ENCODE assay signal across 14 cellular contexts in genomic region chr2:47833516-47833968, GRCh38. TPM values are rescaled to one million over a fixed set of nuclear protein-coding genes. Genes with fewer than 3 reads are reported as not detected.
A peak's percentile ranks its signal among the peaks of the same experiment; 100 is the strongest.
DNase-seq lines count a peak whose midpoint lies in the region; ATAC-seq and TF ChIP-seq lines count a peak whose summit lies in the region.
"Had no signal": no experiment of that assay in that cellular context is flagged by ENCODE, and none has a peak within 500 bp of the region (broad histone marks: within the 10 kb centered on the region; RNA-seq: fewer than 3 reads in every experiment).

No MANE protein-coding gene starts in this region.

- intact Hi-C loops in activated B cell treated with CpG ODN at 0.5 μM for 24 hours (cut with micrococcal nuclease), result loop anchor here (2.0 kb wide), 1 partner anchor 73 kb away; the partner anchor contains the start of gene FBXO11

- no peak overlapping the region for H3K4me3 Mint-ChIP-seq in activated B cell treated with CpG ODN at 0.5 μM for 24 hours
- H3K4me3 Mint-ChIP-seq in activated naive CD8-positive, alpha-beta T cell treated with anti-CD3 and anti-CD28 coated beads for 36 hours, result no peak overlapping the region
- H3K4me3 Mint-ChIP-seq in CD8-positive, alpha-beta memory T cell, result no peak overlapping the region
- H3K4me3 Mint-ChIP-seq: nephron progenitor cell had no signal

- peaks cover 70% of the 10 kb centered on the region for H3K36me3 Mint-ChIP-seq in activated B cell treated with CpG ODN at 0.5 μM for 24 hours (ENCODE audit: low read depth)
- peaks cover 28% of the 10 kb centered on the region for H3K36me3 Mint-ChIP-seq in activated naive CD8-positive, alpha-beta T cell treated with anti-CD3 and anti-CD28 coated beads for 36 hours
- H3K36me3 Mint-ChIP-seq in CD8-positive, alpha-beta memory T cell, result peaks cover 8 to 77% (median 10%) of the 10 kb centered on the region in 3 donors

- DNase-seq in activated B cell treated with CpG ODN at 0.5 μM for 24 hours (no peak), GM03348 (ENCODE audit: low spot score) (no peak)
- DNase-seq in activated naive CD8-positive, alpha-beta T cell treated with anti-CD3 and anti-CD28 coated beads for 36 hours, result no peak
- DNase-seq in CD8-positive, alpha-beta memory T cell, result no peak
- DNase-seq in activated CD8-positive, alpha-beta memory T cell treated with anti-CD3 and anti-CD28 coated beads, Interleukin-2, amount 50 U/mL, for 48 hours, result no peak
- DNase-seq: anterior cingulate cortex; effector memory CD4-positive, alpha-beta T cell; left lung; nephron progenitor cell; uterus had no signal

- peak; percentile 89 for ATAC-seq in GM18861 (IDR thresholded peaks at IDR 0.05; ENCODE audit: unreplicated experiment)
- ATAC-seq in GM21528 (IDR thresholded peaks at IDR 0.05; ENCODE audit: low FRiP score, unreplicated experiment), result peak; percentile 73
- ATAC-seq in HG03095 (IDR thresholded peaks at IDR 0.05; ENCODE audit: unreplicated experiment), result peak; percentile 81
- ATAC-seq in activated B cell treated with CpG ODN at 0.5 μM for 24 hours (ENCODE audit: low read depth), result peak; percentile 18
- ATAC-seq: left lung had no signal

- H3K9me3 ChIP-seq in CD8-positive, alpha-beta memory T cell (ENCODE audit: low read length), result no peaks in the 10 kb centered on the region
- H3K9me3 ChIP-seq: left lung, uterus had no signal

- H3K27me3 ChIP-seq in CD8-positive, alpha-beta memory T cell (ENCODE audit: insufficient read depth, low read length, poor library complexity, severe bottlenecking), result no peaks in the 10 kb centered on the region
- H3K27me3 ChIP-seq: left lung, uterus had no signal

- H3K36me3 ChIP-seq in CD8-positive, alpha-beta memory T cell (ENCODE audit: insufficient read depth, low read length), result peaks cover 18% of the 10 kb centered on the region
- H3K36me3 ChIP-seq: uterus had no signal

- H3K9me3 Mint-ChIP-seq in activated B cell treated with CpG ODN at 0.5 μM for 24 hours, result no peaks in the 10 kb centered on the region
- H3K9me3 Mint-ChIP-seq in activated naive CD8-positive, alpha-beta T cell treated with anti-CD3 and anti-CD28 coated beads for 36 hours, result no peaks in the 10 kb centered on the region
- H3K9me3 Mint-ChIP-seq in CD8-positive, alpha-beta memory T cell, result no peaks in the 10 kb centered on the region
- H3K9me3 Mint-ChIP-seq: nephron progenitor cell had no signal

- no peaks in the 10 kb centered on the region for H3K27me3 Mint-ChIP-seq in activated B cell treated with CpG ODN at 0.5 μM for 24 hours
- H3K27me3 Mint-ChIP-seq in activated naive CD8-positive, alpha-beta T cell treated with anti-CD3 and anti-CD28 coated beads for 36 hours, result no peaks in the 10 kb centered on the region
- peaks cover 0 to 1% of the 10 kb centered on the region in 2 donors for H3K27me3 Mint-ChIP-seq in CD8-positive, alpha-beta memory T cell

- H3K4me1 ChIP-seq in CD8-positive, alpha-beta memory T cell (ENCODE audit: insufficient read depth, low read length), result no peaks in the 10 kb centered on the region
- H3K4me1 ChIP-seq: left lung, uterus had no signal

- POLR2A ChIA-PET in activated B cell treated with CpG ODN at 0.5 μM for 24 hours (lab: Charles Lee), result interaction anchor here (1.3 kb wide), 1 partner anchor 73 kb away, joined by 3 read pairs; no protein-coding TSS in a partner anchor
- POLR2A ChIA-PET in CD8-positive, alpha-beta memory T cell (lab: Charles Lee), result interaction anchor here (1.0 kb wide), 1 partner anchor 73 kb away, joined by 3 read pairs; no protein-coding TSS in a partner anchor

- H3K4me1 Mint-ChIP-seq in activated B cell treated with CpG ODN at 0.5 μM for 24 hours, result no peaks in the 10 kb centered on the region
- H3K4me1 Mint-ChIP-seq in activated naive CD8-positive, alpha-beta T cell treated with anti-CD3 and anti-CD28 coated beads for 36 hours, result peaks cover 8% of the 10 kb centered on the region
- H3K4me1 Mint-ChIP-seq in CD8-positive, alpha-beta memory T cell, result peaks cover under 1 to 6% (median 2%) of the 10 kb centered on the region in 3 donors
- H3K4me1 Mint-ChIP-seq: nephron progenitor cell had no signal

- no peak overlapping the region for H3K4me3 ChIP-seq in CD8-positive, alpha-beta memory T cell (ENCODE audit: low read length)
- H3K4me3 ChIP-seq: left lung, skin epidermis, uterus had no signal

- CTCF ChIA-PET in activated B cell treated with CpG ODN at 0.5 μM for 24 hours (lab: Charles Lee), result interaction anchor here (1.4 kb wide), 1 partner anchor 589 kb away, joined by 3 read pairs; no protein-coding TSS in a partner anchor
- CTCF ChIA-PET in CD8-positive, alpha-beta memory T cell (lab: Charles Lee), result no interaction called here

- no peak overlapping the region for H3K27ac ChIP-seq in CD8-positive, alpha-beta memory T cell (ENCODE audit: low read depth, low read length)
- H3K27ac ChIP-seq: left lung, skin epidermis, uterus had no signal

- TF ChIP-seq CTCF in activated B cell treated with CpG ODN at 0.5 μM for 24 hours (IDR thresholded peaks at IDR 0.05), result no peak

- H3K27ac Mint-ChIP-seq in activated B cell treated with CpG ODN at 0.5 μM for 24 hours, result no peak overlapping the region
- H3K27ac Mint-ChIP-seq in activated naive CD8-positive, alpha-beta T cell treated with anti-CD3 and anti-CD28 coated beads for 36 hours, result no peak overlapping the region
- peak overlapping the region in 1 of 8 donors; percentile 46 for H3K27ac Mint-ChIP-seq in CD8-positive, alpha-beta memory T cell
- H3K27ac Mint-ChIP-seq: nephron progenitor cell had no signal

RNA-seq across cellular contexts. Expression of gene MSH6, which starts 50.6 kb away (rescaled TPM):
- 40.6 and 42.1 TPM in 2 replicates for total RNA-seq in activated B cell treated with CpG ODN at 0.5 μM for 24 hours
- 100 to 1,000 TPM; 163 to 173 TPM for total RNA-seq in activated naive CD8-positive, alpha-beta T cell treated with anti-CD3 and anti-CD28 coated beads for 36 hours
- 100 to 1,000 TPM; 142 to 152 TPM for total RNA-seq in CD8-positive, alpha-beta memory T cell
- polyA plus RNA-seq in CD8-positive, alpha-beta memory T cell, result 17.6 TPM

Comparison
In these comparisons a context has a peak if more than half of its experiments do, and no peak if none do; other contexts are left out.
1. ATAC-seq: peak in every context shown above with its lines; median percentile 89 in GM18861; 81 in HG03095; 73 in GM21528; 18 in activated B cell treated with CpG ODN at 0.5 μM for 24 hours.